In genomic region chr3:45777111-45777752, GRCh38 we compare ENCODE assay signal across 25 cellular contexts. TPM values are rescaled to one million over a fixed set of nuclear protein-coding genes. Genes with fewer than 3 reads are reported as not detected.
"Had no signal": no experiment of that assay in that cellular context is flagged by ENCODE, and none has a peak within 500 bp of the region (broad histone marks: within the 10 kb centered on the region; RNA-seq: fewer than 3 reads in every experiment).

No MANE protein-coding gene starts in this region.

- H3K36me3 ChIP-seq: ascending aorta had no signal

- ATAC-seq: body of pancreas, Right ventricle myocardium inferior, T-cell had no signal

- H3K4me3 ChIP-seq: ascending aorta, body of pancreas, SK-N-MC had no signal

- H3K9me3 ChIP-seq: ascending aorta, body of pancreas had no signal

- H3K4me1 ChIP-seq: ascending aorta had no signal

- H3K27ac ChIP-seq: ascending aorta, body of pancreas, SK-N-MC, VCaP had no signal

- H3K27me3 ChIP-seq: ascending aorta, body of pancreas had no signal

- DNase-seq: activated CD4-positive, alpha-beta memory T cell treated with anti-CD3 and anti-CD28 coated beads for 36 hours; activated CD4-positive, alpha-beta T cell treated with anti-CD3 and anti-CD28 coated beads, Interleukin-2, amount 10 ng/mL, durations not matched to agents 7 days and 5 days; activated CD4-positive, CD25-positive, alpha-beta regulatory T cell; activated effector memory CD4-positive, alpha-beta T cell treated with Interleukin-2 at 50 U/mL for 16 hours; activated naive CD4-positive, alpha-beta T cell; activated T-cell treated with anti-CD3 and anti-CD28 coated beads, Interleukin-2, amount 50 U/mL, for 24 hours; central memory CD4-positive, alpha-beta T cell; Karpas-422; NCI-H1048; NCI-H1930; NCI-H446 treated with DMSO at 0.1 percent for 48 hours; NCI-H524 treated with DMSO at 0.1 percent for 48 hours; NCI-H748 treated with DMSO at 0.1 percent for 48 hours; T-cell; T-helper 2 cell; T1000 had no signal

- FAIRE-seq: bronchial epithelial cell, TTC549 had no signal

RNA-seq across cellular contexts. Expression of gene SLC6A20, which starts 19.1 kb away (rescaled TPM):
- total RNA-seq: activated CD4-positive, alpha-beta memory T cell treated with anti-CD3 and anti-CD28 coated beads for 36 hours; activated CD4-positive, alpha-beta T cell treated with anti-CD3 and anti-CD28 coated beads, Interleukin-2, amount 10 ng/mL, durations not matched to agents 7 days and 5 days; activated T-helper 1 cell treated with anti-CD3 and anti-CD28 coated beads, Interleukin-12 subunit alpha, Interleukin-12 subunit beta, Interleukin-2, Interleukin-4 antibody, amounts not matched to agents 30 ng/mL and 10 ng/mL and 1 ng/mL, durations not matched to agents 14 hours and 24 hours and 36 hours; ascending aorta; bronchial epithelial cell; OCI-LY7; Right ventricle myocardium inferior had no signal
